1 cellular context compared by ENCODE assay signal in the genomic region with DNA sequence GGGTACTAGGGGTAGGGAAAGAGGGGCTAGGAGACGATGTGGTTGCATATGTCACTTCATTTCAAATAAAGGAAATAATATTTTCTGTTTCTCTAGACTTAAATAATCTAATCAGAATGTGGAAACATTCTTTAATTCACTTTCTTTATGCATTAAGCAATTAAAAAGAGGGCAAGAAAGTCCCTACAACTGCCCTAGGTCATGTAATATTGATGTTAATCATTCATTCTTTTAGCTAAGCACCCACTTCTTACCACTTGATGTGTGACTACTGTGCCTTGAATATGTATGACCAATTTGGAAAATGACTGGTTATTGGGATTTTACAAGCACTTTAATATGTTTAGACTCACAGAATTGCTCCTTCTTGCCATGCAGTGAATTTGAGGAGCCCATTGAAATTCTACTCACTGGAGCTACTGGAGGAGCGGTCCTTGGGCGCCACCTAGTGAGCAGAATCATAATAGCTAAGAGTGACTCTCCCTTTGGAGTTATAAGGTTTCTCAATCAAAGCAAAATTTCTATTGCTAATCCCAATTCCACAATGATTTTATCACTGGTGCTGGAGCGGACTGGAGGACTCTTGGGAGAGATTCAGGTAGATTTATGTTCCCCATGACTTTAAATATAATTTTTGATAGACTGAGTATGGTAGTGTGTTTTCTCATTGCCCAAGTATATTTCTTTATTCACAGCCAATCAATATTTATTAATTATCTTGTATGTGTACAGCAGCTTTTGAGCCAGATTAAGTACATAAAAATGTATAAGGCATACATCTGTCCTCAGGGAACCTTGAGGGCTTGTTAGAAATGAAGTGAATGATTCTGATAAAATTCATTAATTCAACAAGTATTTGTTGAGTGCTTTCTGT.
TF ChIP-seq lines count a peak whose summit lies in the region.

No MANE protein-coding gene starts in this region.

TF ChIP-seq in GM23338, 12 proteins besides CTCF, POLR2A, EP300 and RAD21 (continued from another document):
- no peak for TF ChIP-seq REST (IDR thresholded peaks at IDR 0.05; ENCODE audit: unreplicated experiment)
- no peak for TF ChIP-seq ZNF114 (CRISPR knock-in tag; IDR thresholded peaks at IDR 0.05)
